ENCODE assay signal across 16 cellular contexts in genomic region chrX:50609796-50610195, GRCh38.
"Had no signal": no experiment of that assay in that cellular context is flagged by ENCODE, and none has a peak within 500 bp of the region (broad histone marks: within the 10 kb centered on the region; RNA-seq: fewer than 3 reads in every experiment).

No MANE protein-coding gene starts in this region.

- H3K27ac Mint-ChIP-seq: activated naive CD8-positive, alpha-beta T cell; effector memory CD8-positive, alpha-beta T cell; nephron progenitor cell; stimulated activated naive CD8-positive, alpha-beta T cell treated with anti-CD3 and anti-CD28 coated beads, Interleukin-15, Interleukin-2, amounts not matched to agents 100 ng/mL and 50 ng/mL, for 24 hours had no signal

- H3K4me3 Mint-ChIP-seq: activated naive CD8-positive, alpha-beta T cell; effector memory CD8-positive, alpha-beta T cell; nephron progenitor cell; stimulated activated naive CD8-positive, alpha-beta T cell treated with anti-CD3 and anti-CD28 coated beads, Interleukin-15, Interleukin-2, amounts not matched to agents 100 ng/mL and 50 ng/mL, for 24 hours had no signal

- H3K36me3 ChIP-seq: ascending aorta, upper lobe of right lung had no signal

- H3K36me3 Mint-ChIP-seq: activated naive CD8-positive, alpha-beta T cell had no signal

- DNase-seq: activated effector memory CD4-positive, alpha-beta T cell treated with Interleukin-2 at 50 U/mL for 16 hours; central memory CD4-positive, alpha-beta T cell; cortex of kidney; effector memory CD8-positive, alpha-beta T cell; left lung; mesendoderm; nephron progenitor cell; stimulated activated CD4-positive, alpha-beta T cell treated with anti-CD3 and anti-CD28 coated beads, Interleukin-4, amount 100 ng/mL, for 1 hour; stimulated activated CD8-positive, alpha-beta memory T cell treated with anti-CD3 and anti-CD28 coated beads, Interleukin-4, amount 100 ng/mL, for 48 hours; T-helper 2 cell; upper lobe of right lung had no signal

- H3K9me3 ChIP-seq: ascending aorta, left lung, upper lobe of right lung had no signal

- H3K27me3 ChIP-seq: ascending aorta, left lung, upper lobe of right lung had no signal

- ATAC-seq: activated CD4-positive, CD25-positive, alpha-beta regulatory T cell treated with anti-CD3 and anti-CD28 coated beads, Interleukin-2, amount 50 U/mL, for 24 hours; effector memory CD8-positive, alpha-beta T cell; left lung; upper lobe of right lung had no signal

- H3K4me1 ChIP-seq: ascending aorta, left lung, upper lobe of right lung had no signal

- FAIRE-seq: islet of Langerhans had no signal

- H3K4me1 Mint-ChIP-seq: nephron progenitor cell had no signal

- H3K4me3 ChIP-seq: ascending aorta, left lung, upper lobe of right lung had no signal

- H3K27ac ChIP-seq: ascending aorta, left lung, upper lobe of right lung had no signal

- H3K9me3 Mint-ChIP-seq: effector memory CD8-positive, alpha-beta T cell; stimulated activated naive CD8-positive, alpha-beta T cell treated with anti-CD3 and anti-CD28 coated beads, Interleukin-15, Interleukin-2, amounts not matched to agents 100 ng/mL and 50 ng/mL, for 24 hours had no signal
